In the genomic region with DNA sequence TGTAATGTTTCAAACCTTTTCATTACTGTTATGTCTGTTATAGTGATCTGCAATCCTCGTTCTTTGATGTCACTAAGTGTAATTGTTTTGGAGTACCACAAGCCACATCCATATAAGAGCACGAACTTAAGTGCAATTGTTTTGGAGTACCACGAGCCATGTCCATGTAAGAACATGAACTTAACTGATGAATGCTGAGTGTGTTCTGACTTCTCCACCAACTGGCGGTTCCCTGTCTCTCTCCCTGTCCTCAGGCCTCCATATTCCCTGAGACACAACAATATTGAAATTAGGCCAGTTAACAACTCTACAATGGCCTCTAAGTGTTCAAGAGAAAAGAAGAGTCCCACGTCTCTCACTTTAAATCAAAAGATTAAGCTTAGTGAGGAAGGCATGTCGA, we compare ENCODE assay signal across 23 cellular contexts. TPM values are rescaled to one million over a fixed set of nuclear protein-coding genes. Genes with fewer than 3 reads are reported as not detected.
DNase-seq lines count a peak whose midpoint lies in the region; ATAC-seq, FAIRE-seq and TF ChIP-seq lines count a peak whose summit lies in the region.
"Had no signal": no experiment of that assay in that cellular context is flagged by ENCODE, and none has a peak within 500 bp of the region (broad histone marks: within the 10 kb centered on the region; RNA-seq: fewer than 3 reads in every experiment).

No MANE protein-coding gene starts in this region.

- no peaks in the 10 kb centered on the region for H3K79me2 ChIP-seq in Loucy (ENCODE audit: insufficient read depth, low read length)

- H3K9me3 ChIP-seq in Loucy (ENCODE audit: insufficient read depth, low read depth, low read length) (no peaks in the 10 kb centered on the region), kidney (ENCODE audit: control insufficient read depth in 1 of 2, low read length in 2 of 2) (no peaks in the 10 kb centered on the region)
- H3K9me3 ChIP-seq: suprapubic skin had no signal

- intact Hi-C loops in kidney (cut with DNase I): no loop called here

- H3K9me2 ChIP-seq in Loucy (replicated peaks; ENCODE audit: low read depth, low read length): no peaks in the 10 kb centered on the region

- no peaks in the 10 kb centered on the region for H3K27me3 Mint-ChIP-seq in activated T-cell treated with anti-CD3 and anti-CD28 coated beads, Interleukin-2, amount 50 U/mL, for 72 hours (ENCODE audit: low read depth)

- no peak overlapping the region for H2AFZ ChIP-seq in Loucy (ENCODE audit: low read length)

- H3K4me2 ChIP-seq in Loucy (ENCODE audit: low read depth, low read length, poor library complexity, severe bottlenecking): no peak overlapping the region

- no peaks in the 10 kb centered on the region for H3F3A ChIP-seq in Loucy (ENCODE audit: low read depth)

- no peak overlapping the region for H3K27ac ChIP-seq in C4-2B
- no peak overlapping the region for H3K27ac ChIP-seq in kidney (ENCODE audit: low read depth in 2 of 2, low read length in 2 of 2)
- H3K27ac ChIP-seq: suprapubic skin had no signal

- no peak overlapping the region for H3K4me3 Mint-ChIP-seq in activated T-cell treated with anti-CD3 and anti-CD28 coated beads, Interleukin-2, amount 50 U/mL, for 72 hours
- H3K4me3 Mint-ChIP-seq: immature natural killer cell; naive thymus-derived CD4-positive, alpha-beta T cell had no signal

- H3K36me3 Mint-ChIP-seq in activated T-cell treated with anti-CD3 and anti-CD28 coated beads, Interleukin-2, amount 50 U/mL, for 72 hours (ENCODE audit: insufficient read depth in 2 of 2): no peaks in the 10 kb centered on the region
- H3K36me3 Mint-ChIP-seq: immature natural killer cell had no signal

- DNase-seq in choroid plexus epithelial cell (ENCODE audit: low read depth) (peak; percentile 68), kidney (no peak), NCI-H1048 (lab: John Stamatoyannopoulos, UW) (no peak)
- no peak for DNase-seq in activated T-cell treated with anti-CD3 and anti-CD28 coated beads, Interleukin-2, amount 50 U/mL, for 72 hours
- no peak for DNase-seq in activated CD4-positive, alpha-beta T cell treated with anti-CD3 and anti-CD28 coated beads for 48 hours
- DNase-seq: activated CD4-positive, CD25-positive, alpha-beta regulatory T cell treated with anti-CD3 and anti-CD28 coated beads, Interleukin-2, amount 50 U/mL, for 72 hours; activated gamma-delta T cell; GF-D8; immature natural killer cell; naive thymus-derived CD4-positive, alpha-beta T cell; NCI-H1694; SHP77 treated with DMSO at 0.1 percent for 48 hours; stimulated activated CD4-positive, alpha-beta T cell treated with anti-CD3 and anti-CD28 coated beads, Interleukin-4, amount 100 ng/mL, for 24 hours; stimulated activated CD8-positive, alpha-beta memory T cell treated with anti-CD3 and anti-CD28 coated beads, Interleukin-4, amount 100 ng/mL, for 48 hours had no signal

- H3K27ac Mint-ChIP-seq in activated T-cell treated with anti-CD3 and anti-CD28 coated beads, Interleukin-2, amount 50 U/mL, for 72 hours: no peak overlapping the region
- H3K27ac Mint-ChIP-seq: immature natural killer cell; naive thymus-derived CD4-positive, alpha-beta T cell had no signal

- H3K9ac ChIP-seq in Loucy (ENCODE audit: low read depth, low read length, poor library complexity, severe bottlenecking): no peak overlapping the region
- no peak overlapping the region for H3K9ac ChIP-seq in kidney (ENCODE audit: low read length in 2 of 2)

- no peak for FAIRE-seq in kidney (lab: Jason Lieb, UNC)
- FAIRE-seq: colon, D721Med had no signal

- H3K4me1 Mint-ChIP-seq in activated T-cell treated with anti-CD3 and anti-CD28 coated beads, Interleukin-2, amount 50 U/mL, for 72 hours (ENCODE audit: low read depth): no peaks in the 10 kb centered on the region
- H3K4me1 Mint-ChIP-seq: immature natural killer cell had no signal

- H3K27me3 ChIP-seq in Loucy (ENCODE audit: insufficient read depth, low read length, poor library complexity, severe bottlenecking): no peaks in the 10 kb centered on the region
- H3K27me3 ChIP-seq: suprapubic skin had no signal

- H3K36me3 ChIP-seq in Loucy (ENCODE audit: insufficient read depth, low read length): no peaks in the 10 kb centered on the region
- no peaks in the 10 kb centered on the region for H3K36me3 ChIP-seq in kidney (ENCODE audit: control insufficient read depth in 1 of 2, insufficient read depth in 2 of 2, low read length in 2 of 2)
- H3K36me3 ChIP-seq: suprapubic skin had no signal

- no peaks in the 10 kb centered on the region for H4K20me1 ChIP-seq in Loucy (ENCODE audit: insufficient read depth, low read length, poor library complexity, severe bottlenecking)

- H3K4me1 ChIP-seq in Loucy (ENCODE audit: insufficient read depth, low read length, poor library complexity, severe bottlenecking) (no peaks in the 10 kb centered on the region), kidney (ENCODE audit: control insufficient read depth in 1 of 2, insufficient read depth in 1 of 2, low read depth in 1 of 2, low read length in 2 of 2) (no peaks in the 10 kb centered on the region)
- H3K4me1 ChIP-seq: suprapubic skin had no signal

- TF ChIP-seq CTCF in C4-2B (conservative IDR thresholded peaks at IDR 0.05) (peak; percentile 21), Loucy (conservative IDR thresholded peaks at IDR 0.05; ENCODE audit: low read length) (0 out of 2 replicates have a peak, but pooled peaks have one; percentile 13), choroid plexus epithelial cell (conservative IDR thresholded peaks at IDR 0.05; ENCODE audit: low read depth, low read length) (peak; percentile 62), kidney (IDR thresholded peaks at IDR 0.05; ENCODE audit: borderline replicate concordance, extremely low read depth, insufficient read depth) (peak; percentile 18)

- no peaks in the 10 kb centered on the region for H3K9me3 Mint-ChIP-seq in activated T-cell treated with anti-CD3 and anti-CD28 coated beads, Interleukin-2, amount 50 U/mL, for 72 hours
- H3K9me3 Mint-ChIP-seq: immature natural killer cell; naive thymus-derived CD4-positive, alpha-beta T cell had no signal

- no peak for ATAC-seq in activated T-cell treated with anti-CD3 and anti-CD28 coated beads, Interleukin-2, amount 50 U/mL, for 72 hours (replicated peaks in 1 of 2)
- no peak for ATAC-seq in HG03378 (IDR thresholded peaks at IDR 0.05; ENCODE audit: unreplicated experiment)
- ATAC-seq: naive thymus-derived CD4-positive, alpha-beta T cell had no signal

- no peak overlapping the region for H3K4me3 ChIP-seq in Loucy (ENCODE audit: low read length, poor library complexity, severe bottlenecking)
- H3K4me3 ChIP-seq in choroid plexus epithelial cell (ENCODE audit: low read depth, low read length): no peak overlapping the region
- H3K4me3 ChIP-seq in kidney (ENCODE audit: low read length in 2 of 2): no peak overlapping the region
- H3K4me3 ChIP-seq: lung, suprapubic skin had no signal

RNA-seq across cellular contexts. Expression of a gene that starts 23.5 kb away (rescaled TPM):
- total RNA-seq in kidney: 8.7 TPM
- 3.8 TPM for polyA plus RNA-seq in kidney (ENCODE audit: insufficient read depth, low read depth, low replicate concordance)
- total RNA-seq in activated T-cell treated with anti-CD3 and anti-CD28 coated beads, Interleukin-2, amount 50 U/mL, for 72 hours: 10 to 100 TPM in 1 of 2 donors, 1 to 10 TPM in 1; 8.0 to 10.6 TPM
- total RNA-seq: skeletal muscle tissue had no signal

RNA-seq across cellular contexts. Expression of a gene that starts 43.4 kb away (rescaled TPM):
- 0.31 TPM for total RNA-seq in kidney
- polyA plus RNA-seq in kidney (ENCODE audit: insufficient read depth, low read depth, low replicate concordance): not detected
- total RNA-seq in activated T-cell treated with anti-CD3 and anti-CD28 coated beads, Interleukin-2, amount 50 U/mL, for 72 hours: under 1 TPM; 0.42 to 0.53 TPM
- total RNA-seq: H4; naive thymus-derived CD4-positive, alpha-beta T cell had no signal
- polyA plus RNA-seq: immature natural killer cell; naive thymus-derived CD4-positive, alpha-beta T cell had no signal
